17 cellular contexts compared by ENCODE assay signal in genomic region chr7:33221374-33221773, GRCh38.
DNase-seq lines count a peak whose midpoint lies in the region; ATAC-seq, FAIRE-seq and TF ChIP-seq lines count a peak whose summit lies in the region.
"Had no signal": no experiment of that assay in that cellular context is flagged by ENCODE, and none has a peak within 500 bp of the region (broad histone marks: within the 10 kb centered on the region; RNA-seq: fewer than 3 reads in every experiment).

No MANE protein-coding gene starts in this region.

- no peak overlapping the region for H2AK9ac ChIP-seq in IMR-90 (replicated peaks; ENCODE audit: low read depth, low read length, poor library complexity)

- H3K27ac ChIP-seq in IMR-90 (ENCODE audit: insufficient read depth, low read length) (no peak overlapping the region), WERI-Rb-1 (no peak overlapping the region), body of pancreas (no peak overlapping the region)

- no peak overlapping the region for H3K4me3 ChIP-seq in IMR-90 (ENCODE audit: insufficient read depth, low read depth, low read length)
- H3K4me3 ChIP-seq in WERI-Rb-1 (ENCODE audit: low read depth, low read length) = no peak overlapping the region
- no peak overlapping the region for H3K4me3 ChIP-seq in body of pancreas

- H3K23ac ChIP-seq in IMR-90 (ENCODE audit: low read depth, low read length) = no peak overlapping the region

- H4K91ac ChIP-seq in IMR-90 (ENCODE audit: insufficient read depth, low read depth, low read length) = no peak overlapping the region

- H2AK5ac ChIP-seq in IMR-90 (ENCODE audit: low read depth, low read length) = no peak overlapping the region

- H3K56ac ChIP-seq in IMR-90 (ENCODE audit: extremely low read depth, insufficient read depth, low read length) = no peak overlapping the region

- WGBS in IMR-90 (ENCODE audit: extremely low coverage in 2 of 2, insufficient read length in 1 of 2), 2 experiments = no CpG with 5 or more reads among the region's 1 CpG
- WGBS in body of pancreas, 2 donors = 97 to 98% methylated on average over 1 of the region's 1 CpG

- H2BK5ac ChIP-seq in IMR-90 (ENCODE audit: low read depth, low read length, poor library complexity, severe bottlenecking) = no peak overlapping the region

- no peak overlapping the region for H3K14ac ChIP-seq in IMR-90 (replicated peaks; ENCODE audit: low read depth, low read length)

- POLR2A ChIA-PET in IMR-90 (lab: Charles Lee; ENCODE audit: unreplicated experiment) = no interaction called here

- peak; percentile 66 for FAIRE-seq in colon (lab: Jason Lieb, UNC)
- no peak for FAIRE-seq in GM12892 (lab: Jason Lieb, UNC)
- FAIRE-seq: D721Med had no signal

- dilution Hi-C loops in IMR-90 (cut with HindIII; ENCODE audit: low sequenced_read_pairs, unreplicated experiment) = no loop called here

- H3K36me3 ChIP-seq in IMR-90 (ENCODE audit: control insufficient read depth, insufficient read depth, low read length) (no peaks in the 10 kb centered on the region), WERI-Rb-1 (no peaks in the 10 kb centered on the region), body of pancreas (replicated peaks in 1 of 2; ENCODE audit: insufficient read depth in 1 of 2, low read depth in 2 of 2) (no peaks in the 10 kb centered on the region)
- H3K36me3 ChIP-seq: BE2C had no signal

- TF ChIP-seq RAD21 in IMR-90 (IDR thresholded peaks at IDR 0.05; ENCODE audit: low read length) = no peak

- no peak overlapping the region for H3K18ac ChIP-seq in IMR-90 (ENCODE audit: low read depth, low read length)

- no peak for ATAC-seq in IMR-90 (ENCODE audit: low read depth)
- ATAC-seq in body of pancreas = no peak
- ATAC-seq: HCT116 had no signal

- H3K4me1 ChIP-seq in IMR-90 (ENCODE audit: control insufficient read depth, insufficient read depth, low read length) = no peaks in the 10 kb centered on the region
- no peaks in the 10 kb centered on the region for H3K4me1 ChIP-seq in body of pancreas
- H3K4me1 ChIP-seq: BE2C, Caco-2 had no signal

- no peaks in the 10 kb centered on the region; a peak in 1 of 4 replicates for H3K79me1 ChIP-seq in IMR-90 (ENCODE audit: low read depth in 1 of 2, low read length in 2 of 2)

- H2BK20ac ChIP-seq in IMR-90 (ENCODE audit: low read depth, low read length) = no peak overlapping the region

- H3K4ac ChIP-seq in IMR-90 (ENCODE audit: low read depth, low read length) = no peak overlapping the region

- BruUV-seq in IMR-90 (replicated peaks; lab: Mats Ljungman, UMichigan) = no TSS peak

- TF ChIP-seq POLR2A in IMR-90 (IDR thresholded peaks at IDR 0.05; ENCODE audit: low read depth, low read length) (no peak), GM12892 (IDR thresholded peaks at IDR 0.05; ENCODE audit: low read depth, low read length) (no peak), body of pancreas (IDR thresholded peaks at IDR 0.05) (no peak)

- H3K9me1 ChIP-seq in IMR-90 (ENCODE audit: insufficient read depth, low read length) = no peaks in the 10 kb centered on the region; the same call in 1 of the 2 replicates

- H3K9ac ChIP-seq in IMR-90 (ENCODE audit: low read depth, low read length) = no peak overlapping the region

- no peak overlapping the region for H4K8ac ChIP-seq in IMR-90 (ENCODE audit: low read depth in 2 of 2, low read length in 2 of 2)

- no peaks in the 10 kb centered on the region for H3K9me3 ChIP-seq in IMR-90 (ENCODE audit: control insufficient read depth, insufficient read depth, low read length)
- no peaks in the 10 kb centered on the region for H3K9me3 ChIP-seq in WERI-Rb-1 (ENCODE audit: severe bottlenecking)
- no peaks in the 10 kb centered on the region for H3K9me3 ChIP-seq in body of pancreas
- H3K9me3 ChIP-seq: BE2C, Caco-2 had no signal

- H4K20me1 ChIP-seq in IMR-90 (ENCODE audit: insufficient read depth, low read length) = no peaks in the 10 kb centered on the region

- H3K4me2 ChIP-seq in IMR-90 (ENCODE audit: low read depth, low read length) = no peak overlapping the region

- no peak overlapping the region for H2AFZ ChIP-seq in IMR-90 (replicated peaks; ENCODE audit: low read length, poor library complexity)

- DNase-seq in IMR-90 (no peak), SK-MEL-5 (ENCODE audit: low read depth, low spot score) (peak; percentile 34), GM12892 (ENCODE audit: insufficient read length) (no peak), WERI-Rb-1 (no peak), body of pancreas (no peak)
- DNase-seq: ACHN; BE2C; C1 segment of cervical spinal cord; Caco-2; CD4-positive, CD25-positive, alpha-beta regulatory T cell; CD8-positive, alpha-beta memory T cell; GDM1; GOT3; H7 had no signal

- H2BK120ac ChIP-seq in IMR-90 (ENCODE audit: low read depth, low read length) = no peak overlapping the region

- no peak overlapping the region for H4K5ac ChIP-seq in IMR-90 (ENCODE audit: low read depth, low read length)

- TF ChIP-seq CTCF in IMR-90 (conservative IDR thresholded peaks at IDR 0.05; ENCODE audit: low read depth, low read length) = no peak
- TF ChIP-seq CTCF in WERI-Rb-1 (IDR thresholded peaks at IDR 0.05; ENCODE audit: low read depth, low read length) = no peak
- TF ChIP-seq CTCF in body of pancreas (IDR thresholded peaks at IDR 0.05) = no peak

- CTCF ChIA-PET in IMR-90 (lab: Yijun Ruan, JAX) = no interaction called here

- in situ Hi-C loops in IMR-90 (cut with MboI; ENCODE audit: low sequenced_read_pairs) = no loop called here
- in situ Hi-C loops in SK-MEL-5 (cut with HindIII; ENCODE audit: low pct_unique_long_range_greater_than_20kb, low sequenced_read_pairs) = no loop called here

- no peak overlapping the region for H2BK15ac ChIP-seq in IMR-90 (ENCODE audit: low read depth, low read length)

- H3K27me3 ChIP-seq in IMR-90 (ENCODE audit: control insufficient read depth, insufficient read depth, low read length) (no peaks in the 10 kb centered on the region), WERI-Rb-1 (ENCODE audit: insufficient read depth, low read depth, severe bottlenecking) (no peaks in the 10 kb centered on the region), body of pancreas (no peaks in the 10 kb centered on the region)
- H3K27me3 ChIP-seq: BE2C had no signal

- intact Hi-C loops in IMR-90 (cut with micrococcal nuclease) = no loop called here
- intact Hi-C loops in body of pancreas (cut with DNase I) = no loop called here

TF ChIP-seq in IMR-90, 13 proteins besides CTCF, POLR2A, EP300 and RAD21:
- TF ChIP-seq MXI1 (IDR thresholded peaks at IDR 0.05; ENCODE audit: borderline replicate concordance, low read depth, low read length) (no peak), RFX5 (IDR thresholded peaks at IDR 0.05; ENCODE audit: low read depth, low read length) (peak; percentile 39; the same call in 1 of the 2 replicates), BHLHE40 (IDR thresholded peaks at IDR 0.05; ENCODE audit: low read depth, low read length) (no peak)
TF ChIP-seq in IMR-90: peak in this region for 1.
